In genomic region chr1:233326995-233327937, GRCh38 we compare ENCODE assay signal across 8 cellular contexts. TPM values are rescaled to one million over a fixed set of nuclear protein-coding genes. Genes with fewer than 3 reads are reported as not detected.
DNase-seq lines count a peak whose midpoint lies in the region; ATAC-seq and TF ChIP-seq lines count a peak whose summit lies in the region.

Gene MAP3K21 (plus strand): TSS chr1:233327724. CDS start chr1:233328029, 305 bp downstream.

- peaks cover 25% of the 10 kb centered on the region for H3K4me1 ChIP-seq in mucosa of descending colon (ENCODE audit: low read depth)

- POLR2A ChIA-PET in activated CD8-positive, alpha-beta T cell treated with anti-CD3 and anti-CD28 coated beads, Interleukin-2, amount 10 ng/mL, durations not matched to agents 7 days and 5 days (lab: Charles Lee) = no interaction called here

- ATAC-seq in GM19463 (IDR thresholded peaks at IDR 0.05; ENCODE audit: unreplicated experiment) (peak; percentile 94), mucosa of descending colon (peak; percentile 92)
- ATAC-seq in activated CD8-positive, alpha-beta T cell treated with anti-CD3 and anti-CD28 coated beads, Interleukin-2, amount 10 ng/mL, durations not matched to agents 7 days and 5 days = peak; percentile 92
- peak; percentile 85 for ATAC-seq in effector memory CD8-positive, alpha-beta T cell (replicated peaks)

- peaks cover 41% of the 10 kb centered on the region for H3K27me3 Mint-ChIP-seq in activated CD8-positive, alpha-beta T cell treated with anti-CD3 and anti-CD28 coated beads, Interleukin-2, amount 10 ng/mL, durations not matched to agents 7 days and 5 days (ENCODE audit: low read depth)
- H3K27me3 Mint-ChIP-seq in effector memory CD8-positive, alpha-beta T cell = peaks cover 5 to 15% of the 10 kb centered on the region in 2 donors

- no peaks in the 10 kb centered on the region for H3K9me3 ChIP-seq in mucosa of descending colon

- H3K27ac ChIP-seq in C4-2B = peak within 1 kb of the TSS; percentile 85

- H3K27ac Mint-ChIP-seq in activated CD8-positive, alpha-beta T cell treated with anti-CD3 and anti-CD28 coated beads, Interleukin-2, amount 10 ng/mL, durations not matched to agents 7 days and 5 days = no peak within 1 kb of the TSS
- peak within 1 kb of the TSS; percentile 58 to 61 for H3K27ac Mint-ChIP-seq in effector memory CD8-positive, alpha-beta T cell

- intact Hi-C loops in mucosa of descending colon (cut with DNase I, micrococcal nuclease) = no loop called here

- peaks cover 9% of the 10 kb centered on the region for H3K4me1 Mint-ChIP-seq in activated CD8-positive, alpha-beta T cell treated with anti-CD3 and anti-CD28 coated beads, Interleukin-2, amount 10 ng/mL, durations not matched to agents 7 days and 5 days (ENCODE audit: low read depth)
- peaks cover 7 to 12% of the 10 kb centered on the region in 2 donors for H3K4me1 Mint-ChIP-seq in effector memory CD8-positive, alpha-beta T cell (ENCODE audit: low read depth in 2 of 2)

- DNase-seq in HK-2 (ENCODE audit: unreplicated experiment) (peak; percentile 100), NCI-H82 treated with DMSO at 0.1 percent for 48 hours (lab: John Stamatoyannopoulos, UW; ENCODE audit: unreplicated experiment) (peak; percentile 84), mucosa of descending colon (peak; percentile 98 to 99 (median 98))
- peak; percentile 89 for DNase-seq in activated CD8-positive, alpha-beta T cell treated with anti-CD3 and anti-CD28 coated beads, Interleukin-2, amount 10 ng/mL, durations not matched to agents 7 days and 5 days
- DNase-seq in effector memory CD8-positive, alpha-beta T cell = peak; percentile 73 to 82 (median 80)
- peak; percentile 71 to 75 for DNase-seq in stimulated activated CD8-positive, alpha-beta memory T cell treated with anti-CD3 and anti-CD28 coated beads, Interleukin-4, amount 100 ng/mL, for 1 hour (ENCODE audit: low read depth in 2 of 2, low spot score in 1 of 2)

- no peak for TF ChIP-seq CTCF in C4-2B (conservative IDR thresholded peaks at IDR 0.05)
- no peak for TF ChIP-seq CTCF in mucosa of descending colon (IDR thresholded peaks at IDR 0.05)

- no peaks in the 10 kb centered on the region for H3K36me3 ChIP-seq in mucosa of descending colon (ENCODE audit: low read depth)

- CTCF ChIA-PET in activated CD8-positive, alpha-beta T cell treated with anti-CD3 and anti-CD28 coated beads, Interleukin-2, amount 10 ng/mL, durations not matched to agents 7 days and 5 days (lab: Charles Lee) = no interaction called here

- no peaks in the 10 kb centered on the region for H3K9me3 Mint-ChIP-seq in activated CD8-positive, alpha-beta T cell treated with anti-CD3 and anti-CD28 coated beads, Interleukin-2, amount 10 ng/mL, durations not matched to agents 7 days and 5 days (ENCODE audit: insufficient read depth)
- H3K9me3 Mint-ChIP-seq in effector memory CD8-positive, alpha-beta T cell = no peaks in the 10 kb centered on the region

- H3K4me3 Mint-ChIP-seq in activated CD8-positive, alpha-beta T cell treated with anti-CD3 and anti-CD28 coated beads, Interleukin-2, amount 10 ng/mL, durations not matched to agents 7 days and 5 days = peak within 1 kb of the TSS; percentile 63
- H3K4me3 Mint-ChIP-seq in effector memory CD8-positive, alpha-beta T cell = peak within 1 kb of the TSS; percentile 78 to 82

- H3K36me3 Mint-ChIP-seq in activated CD8-positive, alpha-beta T cell treated with anti-CD3 and anti-CD28 coated beads, Interleukin-2, amount 10 ng/mL, durations not matched to agents 7 days and 5 days (ENCODE audit: low read depth) = no peaks in the 10 kb centered on the region
- H3K36me3 Mint-ChIP-seq in effector memory CD8-positive, alpha-beta T cell (ENCODE audit: insufficient read depth) = no peaks in the 10 kb centered on the region

- H3K4me3 ChIP-seq in mucosa of descending colon = peak within 1 kb of the TSS; percentile 54

RNA-seq across cellular contexts. Expression of gene MAP3K21, which starts in this region (rescaled TPM):
- under 1 TPM; 0.44 to 0.45 TPM for total RNA-seq in activated CD8-positive, alpha-beta T cell treated with anti-CD3 and anti-CD28 coated beads, Interleukin-2, amount 10 ng/mL, durations not matched to agents 7 days and 5 days
- total RNA-seq in mucosa of descending colon = 10 to 100 TPM in 2 of 3 donors, 1 to 10 TPM in 1; 8.3 to 21.1 (median 12.6) TPM

Comparison
In these comparisons a context has a peak if more than half of its experiments do, and no peak if none do; other contexts are left out.
1. Peak in every context shown above with its lines: DNase-seq, ATAC-seq, H3K4me3 ChIP-seq and H3K27ac ChIP-seq.
2. RNA of gene MAP3K21 (total RNA-seq): 8.3 to 21.1 TPM in mucosa of descending colon; 0.44 to 0.45 TPM in activated CD8-positive, alpha-beta T cell treated with anti-CD3 and anti-CD28 coated beads, Interleukin-2, amount 10 ng/mL, durations not matched to agents 7 days and 5 days; every median in the first group is over 4 times any median in the second.
3. Peak in DNase-seq and ATAC-seq in activated CD8-positive, alpha-beta T cell treated with anti-CD3 and anti-CD28 coated beads, Interleukin-2, amount 10 ng/mL, durations not matched to agents 7 days and 5 days; RNA of the gene not detected or under 1 TPM.